In genomic region chr3:31170932-31171670, GRCh38 we compare ENCODE assay signal across 14 cellular contexts.
DNase-seq lines count a peak whose midpoint lies in the region; TF ChIP-seq lines count a peak whose summit lies in the region.
"Had no signal": no experiment of that assay in that cellular context is flagged by ENCODE, and none has a peak within 500 bp of the region (broad histone marks: within the 10 kb centered on the region; RNA-seq: fewer than 3 reads in every experiment).

No MANE protein-coding gene starts in this region.

- H3K36me3 Mint-ChIP-seq in type B pancreatic cell = no peaks in the 10 kb centered on the region
- H3K36me3 Mint-ChIP-seq in activated CD4-positive, alpha-beta memory T cell treated with anti-CD3 and anti-CD28 coated beads, Interleukin-2, amount 10 ng/mL, durations not matched to agents 7 days and 5 days (ENCODE audit: low read depth) = peaks cover 3% of the 10 kb centered on the region
- H3K36me3 Mint-ChIP-seq: activated naive CD8-positive, alpha-beta T cell treated with anti-CD3 and anti-CD28 coated beads for 36 hours had no signal

- no peaks in the 10 kb centered on the region for H3K9me2 ChIP-seq in GM23248 (ENCODE audit: insufficient read depth)

- no peak for TF ChIP-seq POLR2A in thyroid gland (IDR thresholded peaks at IDR 0.05)

- H3K27me3 ChIP-seq in GM23248 (replicated peaks; ENCODE audit: insufficient read depth) (no peaks in the 10 kb centered on the region), adipocyte (replicated peaks; ENCODE audit: control insufficient read depth, insufficient read depth, low read length) (no peaks in the 10 kb centered on the region), thyroid gland (no peaks in the 10 kb centered on the region)
- H3K27me3 ChIP-seq: spleen had no signal

- H3F3A ChIP-seq in GM23248 (ENCODE audit: insufficient read depth) = peaks cover 30% of the 10 kb centered on the region

- peaks cover 9% of the 10 kb centered on the region for H3K9me3 Mint-ChIP-seq in type B pancreatic cell
- peaks cover 2% of the 10 kb centered on the region for H3K9me3 Mint-ChIP-seq in activated CD4-positive, alpha-beta memory T cell treated with anti-CD3 and anti-CD28 coated beads, Interleukin-2, amount 10 ng/mL, durations not matched to agents 7 days and 5 days
- H3K9me3 Mint-ChIP-seq: activated naive CD8-positive, alpha-beta T cell treated with anti-CD3 and anti-CD28 coated beads for 36 hours had no signal

- peak overlapping the region; percentile 66 for H2AFZ ChIP-seq in GM23248

- H3K4me3 Mint-ChIP-seq in type B pancreatic cell = no peak overlapping the region
- no peak overlapping the region for H3K4me3 Mint-ChIP-seq in activated CD4-positive, alpha-beta memory T cell treated with anti-CD3 and anti-CD28 coated beads, Interleukin-2, amount 10 ng/mL, durations not matched to agents 7 days and 5 days
- H3K4me3 Mint-ChIP-seq: activated naive CD8-positive, alpha-beta T cell treated with anti-CD3 and anti-CD28 coated beads for 36 hours had no signal

- no peak for TF ChIP-seq CTCF in type B pancreatic cell (conservative IDR thresholded peaks at IDR 0.05)
- TF ChIP-seq CTCF in thyroid gland (IDR thresholded peaks at IDR 0.05) = no peak

- H3K9me3 ChIP-seq in GM23248 (ENCODE audit: low read depth) (no peaks in the 10 kb centered on the region), adipocyte (ENCODE audit: control insufficient read depth, low read length) (no peaks in the 10 kb centered on the region), thyroid gland (no peaks in the 10 kb centered on the region)
- H3K9me3 ChIP-seq: spleen had no signal

- H3K27ac Mint-ChIP-seq in type B pancreatic cell = peak overlapping the region; percentile 56
- H3K27ac Mint-ChIP-seq in activated CD4-positive, alpha-beta memory T cell treated with anti-CD3 and anti-CD28 coated beads, Interleukin-2, amount 10 ng/mL, durations not matched to agents 7 days and 5 days = no peak overlapping the region
- H3K27ac Mint-ChIP-seq: activated naive CD8-positive, alpha-beta T cell treated with anti-CD3 and anti-CD28 coated beads for 36 hours had no signal

- no peaks in the 10 kb centered on the region for H3K27me3 Mint-ChIP-seq in type B pancreatic cell
- no peaks in the 10 kb centered on the region for H3K27me3 Mint-ChIP-seq in activated CD4-positive, alpha-beta memory T cell treated with anti-CD3 and anti-CD28 coated beads, Interleukin-2, amount 10 ng/mL, durations not matched to agents 7 days and 5 days
- H3K27me3 Mint-ChIP-seq: activated naive CD8-positive, alpha-beta T cell treated with anti-CD3 and anti-CD28 coated beads for 36 hours had no signal

- H3K4me3 ChIP-seq in GM23248 (no peak overlapping the region), adipocyte (ENCODE audit: low read length) (no peak overlapping the region), thyroid gland (replicated peaks in 1 of 3) (no peak overlapping the region)
- H3K4me3 ChIP-seq: spleen had no signal

- peak overlapping the region; percentile 91 for H3K27ac ChIP-seq in GM23248
- no peak overlapping the region for H3K27ac ChIP-seq in thyroid gland
- H3K27ac ChIP-seq: HL-60, spleen had no signal

- H3K36me3 ChIP-seq in GM23248 (ENCODE audit: low read depth) (no peaks in the 10 kb centered on the region), adipocyte (ENCODE audit: control insufficient read depth, insufficient read depth, low read length, severe bottlenecking) (no peaks in the 10 kb centered on the region), thyroid gland (no peaks in the 10 kb centered on the region)
- H3K36me3 ChIP-seq: spleen had no signal

- WGBS in GM23248 (ENCODE audit: low coverage in 1 of 2, low lambda C conversion rate in 2 of 2, missing lambda C conversion rate in 2 of 2), 2 experiments = 5 to 13% methylated on average over 2 of the region's 2 CpGs
- WGBS in thyroid gland, 2 donors = 51 to 68% methylated on average over 2 of the region's 2 CpGs

- POLR2A ChIA-PET in activated CD4-positive, alpha-beta memory T cell treated with anti-CD3 and anti-CD28 coated beads, Interleukin-2, amount 10 ng/mL, durations not matched to agents 7 days and 5 days (lab: Charles Lee) = no interaction called here

- peak overlapping the region; percentile 57 for H3K4me2 ChIP-seq in GM23248 (ENCODE audit: unreplicated experiment)

- CTCF ChIA-PET in activated CD4-positive, alpha-beta memory T cell treated with anti-CD3 and anti-CD28 coated beads, Interleukin-2, amount 10 ng/mL, durations not matched to agents 7 days and 5 days (lab: Charles Lee) = no interaction called here

- in situ Hi-C loops in GM23248 (cut with MboI) = no loop called here

- H3K79me2 ChIP-seq in GM23248 (ENCODE audit: insufficient read depth) = no peaks in the 10 kb centered on the region

- DNase-seq in GM23248 = peak; percentile 89
- DNase-seq in adipocyte (ENCODE audit: low read depth) = peak; percentile 66
- peak; percentile 99 for DNase-seq in iris pigment epithelial cell (ENCODE audit: low read depth)
- no peak for DNase-seq in type B pancreatic cell (ENCODE audit: extremely low spot score, unreplicated experiment)
- DNase-seq in stimulated activated CD4-positive, alpha-beta T cell treated with anti-CD3 and anti-CD28 coated beads, Interleukin-4, amount 100 ng/mL, for 1 hour = no peak
- no peak for DNase-seq in thyroid gland
- no peak for DNase-seq in activated CD4-positive, alpha-beta memory T cell treated with anti-CD3 and anti-CD28 coated beads, Interleukin-2, amount 10 ng/mL, durations not matched to agents 7 days and 5 days
- DNase-seq: activated CD8-positive, alpha-beta memory T cell treated with anti-CD3 and anti-CD28 coated beads for 24 hours; activated naive CD8-positive, alpha-beta T cell treated with anti-CD3 and anti-CD28 coated beads for 36 hours; midbrain; NCI-H1436 treated with DMSO at 0.1 percent for 48 hours; spleen; T-helper 2 cell had no signal

- intact Hi-C loops in thyroid gland (cut with DNase I) = no loop called here

- no peaks in the 10 kb centered on the region for H4K20me1 ChIP-seq in GM23248 (ENCODE audit: insufficient read depth)

- H3K4me1 ChIP-seq in GM23248 (ENCODE audit: insufficient read depth) (peaks cover 39% of the 10 kb centered on the region), adipocyte (ENCODE audit: control insufficient read depth, insufficient read depth, low read length) (peaks cover 22% of the 10 kb centered on the region), thyroid gland (peaks cover 12 to 21% of the 10 kb centered on the region in 2 donors)
- H3K4me1 ChIP-seq: spleen had no signal

- H3K4me1 Mint-ChIP-seq in type B pancreatic cell (ENCODE audit: unreplicated experiment) = peaks cover 21% of the 10 kb centered on the region
- H3K4me1 Mint-ChIP-seq in activated CD4-positive, alpha-beta memory T cell treated with anti-CD3 and anti-CD28 coated beads, Interleukin-2, amount 10 ng/mL, durations not matched to agents 7 days and 5 days = peaks cover 4% of the 10 kb centered on the region

- H3K9ac ChIP-seq in GM23248 (peak overlapping the region; percentile 56), adipocyte (ENCODE audit: low read length) (peak overlapping the region; percentile 56)

Comparison
In these comparisons a context has a peak if more than half of its experiments do, and no peak if none do; other contexts are left out.
1. DNase-seq: peak in GM23248 (single experiment), adipocyte (single experiment) and iris pigment epithelial cell (single experiment); none in type B pancreatic cell (single experiment), stimulated activated CD4-positive, alpha-beta T cell treated with anti-CD3 and anti-CD28 coated beads, Interleukin-4, amount 100 ng/mL, for 1 hour (single experiment), thyroid gland (0 of 2) and activated CD4-positive, alpha-beta memory T cell treated with anti-CD3 and anti-CD28 coated beads, Interleukin-2, amount 10 ng/mL, durations not matched to agents 7 days and 5 days (single experiment).